ENCODE assay signal across 16 cellular contexts in the genomic region with DNA sequence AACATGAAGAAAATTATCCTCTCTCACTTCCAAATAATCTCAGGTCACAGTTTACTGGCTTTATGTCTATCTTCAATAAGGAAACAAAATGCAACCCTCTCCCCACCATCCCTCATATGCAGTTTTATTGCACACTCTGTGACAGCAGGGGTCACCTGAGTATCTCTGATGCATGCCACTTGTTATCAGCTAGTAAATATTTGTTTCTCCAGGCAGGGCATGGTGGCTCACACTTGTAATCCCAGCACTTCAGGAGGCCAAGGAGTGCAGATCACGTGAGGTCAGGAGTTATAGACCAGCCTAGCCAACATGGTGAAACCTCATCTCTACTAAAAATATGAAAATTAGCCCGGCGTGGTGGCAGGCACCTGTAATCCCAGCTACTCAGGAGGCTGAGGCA.
"Had no signal": no experiment of that assay in that cellular context is flagged by ENCODE, and none has a peak within 500 bp of the region (broad histone marks: within the 10 kb centered on the region; RNA-seq: fewer than 3 reads in every experiment).

No MANE protein-coding gene starts in this region.

- H3K36me3 ChIP-seq: colonic mucosa had no signal

- H3K4me1 ChIP-seq: colonic mucosa, testis had no signal

- H3K27me3 ChIP-seq: colonic mucosa, testis had no signal

- H3K4me3 Mint-ChIP-seq: activated naive CD4-positive, alpha-beta T cell treated with anti-CD3 and anti-CD28 coated beads, Interleukin-2, amount 10 ng/mL, durations not matched to agents 7 days and 5 days; activated naive CD8-positive, alpha-beta T cell treated with anti-CD3 and anti-CD28 coated beads, Interleukin-2, amount 50 U/mL, for 24 hours; central memory CD8-positive, alpha-beta T cell; naive thymus-derived CD4-positive, alpha-beta T cell; stimulated activated memory B cell treated with anti-CD40 and anti-IgM and Interleukin-4, amounts not matched to agents 10 μg/mL and 1 μg/mL and 100 μg/mL, for 72 hours had no signal

- H3K27ac Mint-ChIP-seq: activated naive CD4-positive, alpha-beta T cell treated with anti-CD3 and anti-CD28 coated beads, Interleukin-2, amount 10 ng/mL, durations not matched to agents 7 days and 5 days; activated naive CD8-positive, alpha-beta T cell treated with anti-CD3 and anti-CD28 coated beads, Interleukin-2, amount 50 U/mL, for 24 hours; naive thymus-derived CD4-positive, alpha-beta T cell; stimulated activated memory B cell treated with anti-CD40 and anti-IgM and Interleukin-4, amounts not matched to agents 10 μg/mL and 1 μg/mL and 100 μg/mL, for 72 hours had no signal

- H3K9me3 ChIP-seq: colonic mucosa, testis had no signal

- H3K27ac ChIP-seq: colonic mucosa, testis had no signal

- H3K9me3 Mint-ChIP-seq: activated naive CD4-positive, alpha-beta T cell treated with anti-CD3 and anti-CD28 coated beads, Interleukin-2, amount 10 ng/mL, durations not matched to agents 7 days and 5 days; activated naive CD8-positive, alpha-beta T cell treated with anti-CD3 and anti-CD28 coated beads, Interleukin-2, amount 50 U/mL, for 24 hours; central memory CD8-positive, alpha-beta T cell had no signal

- H3K4me1 Mint-ChIP-seq: activated naive CD4-positive, alpha-beta T cell treated with anti-CD3 and anti-CD28 coated beads, Interleukin-2, amount 10 ng/mL, durations not matched to agents 7 days and 5 days; activated naive CD8-positive, alpha-beta T cell treated with anti-CD3 and anti-CD28 coated beads, Interleukin-2, amount 50 U/mL, for 24 hours; central memory CD8-positive, alpha-beta T cell; naive thymus-derived CD4-positive, alpha-beta T cell; stimulated activated memory B cell treated with anti-CD40 and anti-IgM and Interleukin-4, amounts not matched to agents 10 μg/mL and 1 μg/mL and 100 μg/mL, for 72 hours had no signal

- H3K4me3 ChIP-seq: colonic mucosa, smooth muscle cell, testis had no signal

- ATAC-seq: activated naive CD8-positive, alpha-beta T cell treated with anti-CD3 and anti-CD28 coated beads, Interleukin-2, amount 50 U/mL, for 24 hours; naive thymus-derived CD4-positive, alpha-beta T cell; sciatic nerve; stimulated activated memory B cell treated with anti-CD40 and anti-IgM and Interleukin-4, amounts not matched to agents 10 μg/mL and 1 μg/mL and 100 μg/mL, for 72 hours had no signal

- H3K36me3 Mint-ChIP-seq: activated naive CD4-positive, alpha-beta T cell treated with anti-CD3 and anti-CD28 coated beads, Interleukin-2, amount 10 ng/mL, durations not matched to agents 7 days and 5 days; naive thymus-derived CD4-positive, alpha-beta T cell; stimulated activated memory B cell treated with anti-CD40 and anti-IgM and Interleukin-4, amounts not matched to agents 10 μg/mL and 1 μg/mL and 100 μg/mL, for 72 hours had no signal

- H3K27me3 Mint-ChIP-seq: activated naive CD4-positive, alpha-beta T cell treated with anti-CD3 and anti-CD28 coated beads, Interleukin-2, amount 10 ng/mL, durations not matched to agents 7 days and 5 days had no signal

- DNase-seq: activated CD4-positive, CD25-positive, alpha-beta regulatory T cell treated with anti-CD3 and anti-CD28 coated beads, Interleukin-2, amount 50 U/mL, for 72 hours; activated CD8-positive, alpha-beta memory T cell treated with anti-CD3 and anti-CD28 coated beads for 24 hours; activated CD8-positive, alpha-beta memory T cell treated with anti-CD3 and anti-CD28 coated beads, Interleukin-2, amount 50 U/mL, for 48 hours; activated effector memory CD4-positive, alpha-beta T cell treated with Interleukin-2 at 50 U/mL for 16 hours; activated naive CD4-positive, alpha-beta T cell treated with anti-CD3 and anti-CD28 coated beads, Interleukin-2, amount 10 ng/mL, durations not matched to agents 7 days and 5 days; activated naive CD8-positive, alpha-beta T cell treated with anti-CD3 and anti-CD28 coated beads, Interleukin-2, amount 50 U/mL, for 24 hours; activated T-cell treated with anti-CD3 and anti-CD28 coated beads, Interleukin-2, amount 50 U/mL, for 48 hours; aorta; colonic mucosa; naive thymus-derived CD4-positive, alpha-beta T cell; stimulated activated CD4-positive, alpha-beta T cell treated with anti-CD3 and anti-CD28 coated beads, Interleukin-4, amount 100 ng/mL, for 4 hours; testis had no signal
